ENCODE assay signal across 6 cellular contexts in the genomic region with DNA sequence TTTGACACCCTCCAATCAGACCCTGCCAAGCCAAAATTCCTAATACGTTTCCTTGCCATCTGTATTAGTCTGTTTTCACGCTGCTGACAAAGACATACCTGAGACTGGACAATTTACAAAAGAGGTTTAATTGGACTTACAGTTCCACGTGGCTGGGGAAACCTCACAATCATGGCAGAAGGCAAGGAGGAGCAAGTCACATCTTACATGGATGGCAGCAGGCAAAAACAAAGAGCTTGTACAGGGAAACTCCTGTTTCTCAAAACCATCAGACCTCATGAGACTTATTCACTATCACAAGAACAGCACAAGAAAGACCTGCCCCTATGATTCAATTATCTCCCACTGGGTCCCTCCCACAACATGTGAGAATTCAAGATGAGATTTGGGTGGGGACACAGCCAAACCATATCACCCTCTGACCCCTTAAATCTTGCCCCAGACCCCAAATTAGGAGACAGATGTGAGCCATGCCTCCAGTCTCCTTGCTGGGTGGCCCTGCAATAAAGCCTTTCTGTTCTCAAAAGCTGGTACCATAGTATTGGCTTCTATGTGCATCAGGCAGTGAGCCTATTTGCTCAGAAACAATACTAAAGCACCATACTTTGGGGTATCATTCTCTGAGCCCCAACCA. TPM values are rescaled to one million over a fixed set of nuclear protein-coding genes. Genes with fewer than 3 reads are reported as not detected.
"Had no signal": no experiment of that assay in that cellular context is flagged by ENCODE, and none has a peak within 500 bp of the region (broad histone marks: within the 10 kb centered on the region; RNA-seq: fewer than 3 reads in every experiment).

No MANE protein-coding gene starts in this region.

RNA-seq across cellular contexts. Expression of a gene that starts 14.5 kb away (rescaled TPM):
- total RNA-seq: T-helper 17 cell had no signal

RNA-seq across cellular contexts. Expression of a gene that starts 42.4 kb away (rescaled TPM):
- total RNA-seq: activated CD4-positive, alpha-beta T cell treated with anti-CD3 and anti-CD28 coated beads, Interleukin-2, amount 10 ng/mL, durations not matched to agents 24 days and 14 days; activated CD8-positive, alpha-beta memory T cell treated with anti-CD3 and anti-CD28 coated beads, Interleukin-2, amount 10 ng/mL, durations not matched to agents 7 days and 5 days; activated T-helper 1 cell treated with anti-CD3 and anti-CD28 coated beads, Interleukin-12 subunit alpha, Interleukin-12 subunit beta, Interleukin-2, Interleukin-4 antibody, amounts not matched to agents 30 ng/mL and 10 ng/mL and 1 ng/mL, durations not matched to agents 14 hours and 24 hours and 36 hours; aorta; T-helper 17 cell; WTC11 had no signal
- polyA plus RNA-seq: aorta had no signal
